ENCODE assay signal across 19 cellular contexts in genomic region chr21:16605588-16605987, GRCh38.
DNase-seq lines count a peak whose midpoint lies in the region; ATAC-seq and TF ChIP-seq lines count a peak whose summit lies in the region.
"Had no signal": no experiment of that assay in that cellular context is flagged by ENCODE, and none has a peak within 500 bp of the region (broad histone marks: within the 10 kb centered on the region; RNA-seq: fewer than 3 reads in every experiment).

No MANE protein-coding gene starts in this region.

- no peaks in the 10 kb centered on the region for H3K9me3 ChIP-seq in body of pancreas
- H3K9me3 ChIP-seq: mucosa of descending colon, ovary, transverse colon had no signal

- peak; percentile 64 for ATAC-seq in body of pancreas
- ATAC-seq: mucosa of descending colon; stimulated activated naive B cell treated with anti-CD40 and anti-IgM and Interleukin-4, amounts not matched to agents 10 μg/mL and 1 μg/mL and 100 μg/mL, for 72 hours had no signal

- DNase-seq in NCI-H1105 treated with DMSO at 0.1 percent for 48 hours (lab: John Stamatoyannopoulos, UW) (peak; percentile 14), NCI-H1105 (lab: John Stamatoyannopoulos, UW) (no peak), body of pancreas (peak in 1 of 4 donors; percentile 7), inferior parietal cortex (ENCODE audit: extremely low spot score) (peak; percentile 66), superior temporal gyrus (ENCODE audit: extremely low spot score) (peak; percentile 77), SIG-M5 treated with dmso at 0.1 percent for 504 hours (lab: John Stamatoyannopoulos, UW; ENCODE audit: unreplicated experiment) (no peak), NCI-H1930 (lab: John Stamatoyannopoulos, UW) (no peak)
- DNase-seq in activated CD8-positive, alpha-beta memory T cell treated with anti-CD3 and anti-CD28 coated beads, Interleukin-2, amount 50 U/mL, for 4 hours = no peak
- DNase-seq: 8988T; activated B cell treated with CpG ODN at 0.5 μM for 24 hours; activated effector memory CD4-positive, alpha-beta T cell treated with Interleukin-2 at 50 U/mL for 16 hours; MM.1S; mucosa of descending colon; NCI-H2081; ovary; stimulated activated naive B cell treated with anti-CD40 and anti-IgM and Interleukin-4, amounts not matched to agents 10 μg/mL and 1 μg/mL and 100 μg/mL, for 72 hours; T-helper 1 cell; transverse colon had no signal

- intact Hi-C loops in body of pancreas (cut with DNase I) = no loop called here

- no peak overlapping the region for H3K4me3 ChIP-seq in body of pancreas
- H3K4me3 ChIP-seq: mucosa of descending colon, ovary, transverse colon had no signal

- TF ChIP-seq CTCF in body of pancreas (IDR thresholded peaks at IDR 0.05) = no peak

- TF ChIP-seq POLR2A in body of pancreas (IDR thresholded peaks at IDR 0.05) = no peak

- H3K4me1 ChIP-seq in body of pancreas = peaks cover 4% of the 10 kb centered on the region
- H3K4me1 ChIP-seq: transverse colon had no signal

- H3K27me3 ChIP-seq in body of pancreas = no peaks in the 10 kb centered on the region
- H3K27me3 ChIP-seq: ovary, transverse colon had no signal

- 21 to 23% methylated on average over 5 of the region's 5 CpGs for WGBS in body of pancreas, 2 donors

- H3K36me3 ChIP-seq in body of pancreas (replicated peaks in 1 of 2; ENCODE audit: insufficient read depth in 1 of 2, low read depth in 2 of 2) = no peaks in the 10 kb centered on the region
- H3K36me3 ChIP-seq: ovary, transverse colon had no signal

- H3K27ac ChIP-seq in body of pancreas = no peak overlapping the region
- H3K27ac ChIP-seq: ovary, RWPE1, transverse colon had no signal

Comparison
In these comparisons a context has a peak if more than half of its experiments do, and no peak if none do; other contexts are left out.
1. DNase-seq: peak in NCI-H1105 treated with DMSO at 0.1 percent for 48 hours (single experiment), inferior parietal cortex (single experiment) and superior temporal gyrus (single experiment); none in NCI-H1105 (single experiment), SIG-M5 treated with dmso at 0.1 percent for 504 hours (single experiment), activated CD8-positive, alpha-beta memory T cell treated with anti-CD3 and anti-CD28 coated beads, Interleukin-2, amount 50 U/mL, for 4 hours (single experiment) and NCI-H1930 (0 of 2).